8 cellular contexts compared by ENCODE assay signal in genomic region chr17:8121531-8122390, GRCh38.
DNase-seq lines count a peak whose midpoint lies in the region; ATAC-seq and TF ChIP-seq lines count a peak whose summit lies in the region.

No MANE protein-coding gene starts in this region.

- ATAC-seq in SK-N-SH treated with all-trans-retinoic acid at 6 μM for 48 hours (peak; percentile 25), GM21528 (IDR thresholded peaks at IDR 0.05; ENCODE audit: low FRiP score, unreplicated experiment) (no peak)

- peak; percentile 27 for TF ChIP-seq CTCF in choroid plexus epithelial cell (conservative IDR thresholded peaks at IDR 0.05; ENCODE audit: low read depth, low read length)

- peak overlapping the region; percentile 58 for H3K4me3 ChIP-seq in choroid plexus epithelial cell (ENCODE audit: low read depth, low read length)

- peak; percentile 62 for DNase-seq in NK-92 treated with Interleukin-12 subunit alpha and Interleukin-12 subunit beta, amount 100 ng/mL, for 24 hours (lab: John Stamatoyannopoulos, UW)
- DNase-seq in NK-92 (lab: John Stamatoyannopoulos, UW; ENCODE audit: unreplicated experiment), result no peak
- peak in 54 of 76 experiments; percentile 17 to 71 (median 52) for DNase-seq in HUDEP-2 (lab: John Stamatoyannopoulos, UW; ENCODE audit: unreplicated experiment in 76 of 76)
- peak; percentile 52 for DNase-seq in choroid plexus epithelial cell (ENCODE audit: low read depth)
- DNase-seq in kidney tubule cell (ENCODE audit: low spot score), result peak; percentile 77
- peak in 3 of 4 experiments; percentile 15 to 64 (median 22) for DNase-seq in stimulated activated CD4-positive, alpha-beta T cell treated with anti-CD3 and anti-CD28 coated beads, Interleukin-1b, Interleukin-23, amount 100 ng/mL, for 24 hours (ENCODE audit: low read depth in 4 of 4, low spot score in 1 of 4)

TF ChIP-seq in SK-N-SH treated with all-trans-retinoic acid at 6 μM for 48 hours, 23 proteins besides CTCF, POLR2A, EP300 and RAD21:
- TF ChIP-seq ARNTL (CRISPR knock-in tag; IDR thresholded peaks at IDR 0.05; ENCODE audit: borderline replicate concordance, low read depth) (no peak), ESRRG (CRISPR knock-in tag; IDR thresholded peaks at IDR 0.05) (no peak), ZNF70 (CRISPR knock-in tag; IDR thresholded peaks at IDR 0.05) (no peak), POU6F1 (CRISPR knock-in tag; IDR thresholded peaks at IDR 0.05; ENCODE audit: borderline replicate concordance, low read depth) (no peak), ZFP3 (CRISPR knock-in tag; IDR thresholded peaks at IDR 0.05) (no peak), CSDC2 (CRISPR knock-in tag; IDR thresholded peaks at IDR 0.05) (no peak), OSR1 (CRISPR knock-in tag; IDR thresholded peaks at IDR 0.05) (no peak), TOX (CRISPR knock-in tag; IDR thresholded peaks at IDR 0.05; ENCODE audit: borderline replicate concordance) (no peak), PPARA (CRISPR knock-in tag; IDR thresholded peaks at IDR 0.05; ENCODE audit: borderline replicate concordance) (no peak), ZNF565 (CRISPR knock-in tag; conservative IDR thresholded peaks at IDR 0.05; ENCODE audit: low read depth) (no peak), SNAI2 (CRISPR knock-in tag; IDR thresholded peaks at IDR 0.05) (no peak), ZFP30 (CRISPR knock-in tag; IDR thresholded peaks at IDR 0.05) (no peak), RARB (CRISPR knock-in tag; IDR thresholded peaks at IDR 0.05) (no peak), CSRNP3 (CRISPR knock-in tag; IDR thresholded peaks at IDR 0.05) (no peak), ZC3H10 (CRISPR knock-in tag; IDR thresholded peaks at IDR 0.05) (no peak), ZNF8 (CRISPR knock-in tag; IDR thresholded peaks at IDR 0.05) (no peak), ISL1 (CRISPR knock-in tag; IDR thresholded peaks at IDR 0.05) (no peak)
- TF ChIP-seq, protein P1, sequence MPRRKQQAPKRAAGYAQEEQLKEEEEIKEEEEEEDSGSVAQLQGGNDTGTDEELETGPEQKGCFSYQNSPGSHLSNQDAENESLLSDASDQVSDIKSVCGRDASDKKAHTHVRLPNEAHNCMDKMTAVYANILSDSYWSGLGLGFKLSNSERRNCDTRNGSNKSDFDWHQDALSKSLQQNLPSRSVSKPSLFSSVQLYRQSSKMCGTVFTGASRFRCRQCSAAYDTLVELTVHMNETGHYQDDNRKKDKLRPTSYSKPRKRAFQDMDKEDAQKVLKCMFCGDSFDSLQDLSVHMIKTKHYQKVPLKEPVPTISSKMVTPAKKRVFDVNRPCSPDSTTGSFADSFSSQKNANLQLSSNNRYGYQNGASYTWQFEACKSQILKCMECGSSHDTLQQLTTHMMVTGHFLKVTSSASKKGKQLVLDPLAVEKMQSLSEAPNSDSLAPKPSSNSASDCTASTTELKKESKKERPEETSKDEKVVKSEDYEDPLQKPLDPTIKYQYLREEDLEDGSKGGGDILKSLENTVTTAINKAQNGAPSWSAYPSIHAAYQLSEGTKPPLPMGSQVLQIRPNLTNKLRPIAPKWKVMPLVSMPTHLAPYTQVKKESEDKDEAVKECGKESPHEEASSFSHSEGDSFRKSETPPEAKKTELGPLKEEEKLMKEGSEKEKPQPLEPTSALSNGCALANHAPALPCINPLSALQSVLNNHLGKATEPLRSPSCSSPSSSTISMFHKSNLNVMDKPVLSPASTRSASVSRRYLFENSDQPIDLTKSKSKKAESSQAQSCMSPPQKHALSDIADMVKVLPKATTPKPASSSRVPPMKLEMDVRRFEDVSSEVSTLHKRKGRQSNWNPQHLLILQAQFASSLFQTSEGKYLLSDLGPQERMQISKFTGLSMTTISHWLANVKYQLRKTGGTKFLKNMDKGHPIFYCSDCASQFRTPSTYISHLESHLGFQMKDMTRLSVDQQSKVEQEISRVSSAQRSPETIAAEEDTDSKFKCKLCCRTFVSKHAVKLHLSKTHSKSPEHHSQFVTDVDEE (CRISPR knock-in tag; IDR thresholded peaks at IDR 0.05), result no peak
- TF ChIP-seq, protein P2, sequence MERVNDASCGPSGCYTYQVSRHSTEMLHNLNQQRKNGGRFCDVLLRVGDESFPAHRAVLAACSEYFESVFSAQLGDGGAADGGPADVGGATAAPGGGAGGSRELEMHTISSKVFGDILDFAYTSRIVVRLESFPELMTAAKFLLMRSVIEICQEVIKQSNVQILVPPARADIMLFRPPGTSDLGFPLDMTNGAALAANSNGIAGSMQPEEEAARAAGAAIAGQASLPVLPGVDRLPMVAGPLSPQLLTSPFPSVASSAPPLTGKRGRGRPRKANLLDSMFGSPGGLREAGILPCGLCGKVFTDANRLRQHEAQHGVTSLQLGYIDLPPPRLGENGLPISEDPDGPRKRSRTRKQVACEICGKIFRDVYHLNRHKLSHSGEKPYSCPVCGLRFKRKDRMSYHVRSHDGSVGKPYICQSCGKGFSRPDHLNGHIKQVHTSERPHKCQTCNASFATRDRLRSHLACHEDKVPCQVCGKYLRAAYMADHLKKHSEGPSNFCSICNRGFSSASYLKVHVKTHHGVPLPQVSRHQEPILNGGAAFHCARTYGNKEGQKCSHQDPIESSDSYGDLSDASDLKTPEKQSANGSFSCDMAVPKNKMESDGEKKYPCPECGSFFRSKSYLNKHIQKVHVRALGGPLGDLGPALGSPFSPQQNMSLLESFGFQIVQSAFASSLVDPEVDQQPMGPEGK (CRISPR knock-in tag; IDR thresholded peaks at IDR 0.05; ENCODE audit: borderline replicate concordance), result no peak
- TF ChIP-seq, protein P3, sequence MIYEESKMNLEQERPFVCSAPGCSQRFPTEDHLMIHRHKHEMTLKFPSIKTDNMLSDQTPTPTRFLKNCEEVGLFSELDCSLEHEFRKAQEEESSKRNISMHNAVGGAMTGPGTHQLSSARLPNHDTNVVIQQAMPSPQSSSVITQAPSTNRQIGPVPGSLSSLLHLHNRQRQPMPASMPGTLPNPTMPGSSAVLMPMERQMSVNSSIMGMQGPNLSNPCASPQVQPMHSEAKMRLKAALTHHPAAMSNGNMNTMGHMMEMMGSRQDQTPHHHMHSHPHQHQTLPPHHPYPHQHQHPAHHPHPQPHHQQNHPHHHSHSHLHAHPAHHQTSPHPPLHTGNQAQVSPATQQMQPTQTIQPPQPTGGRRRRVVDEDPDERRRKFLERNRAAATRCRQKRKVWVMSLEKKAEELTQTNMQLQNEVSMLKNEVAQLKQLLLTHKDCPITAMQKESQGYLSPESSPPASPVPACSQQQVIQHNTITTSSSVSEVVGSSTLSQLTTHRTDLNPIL (CRISPR knock-in tag; IDR thresholded peaks at IDR 0.05; ENCODE audit: low read depth), result no peak
